Comparison of ENCODE assay signal across 8 cellular contexts in genomic region chr6:38493929-38494547, GRCh38.
DNase-seq lines count a peak whose midpoint lies in the region; ATAC-seq and TF ChIP-seq lines count a peak whose summit lies in the region.

No MANE protein-coding gene starts in this region.

- H3K4me3 ChIP-seq in KMS-11 (IDR thresholded peaks at IDR 0.05; ENCODE audit: insufficient read depth, low read depth, low read length) (no peak overlapping the region), psoas muscle (no peak overlapping the region)

- H3K9ac ChIP-seq in KMS-11: no peak overlapping the region

- ATAC-seq in Right ventricle myocardium superior (ENCODE audit: poor library complexity) (peak; percentile 64), psoas muscle (peak in 3 of 4 donors; percentile 49 to 73 (median 54)), GM18511 (IDR thresholded peaks at IDR 0.05; ENCODE audit: unreplicated experiment) (no peak), HG02973 (IDR thresholded peaks at IDR 0.05; ENCODE audit: unreplicated experiment) (no peak)

- H3K27me3 ChIP-seq in KMS-11 (ENCODE audit: insufficient read depth, low read depth): no peaks in the 10 kb centered on the region
- no peaks in the 10 kb centered on the region for H3K27me3 ChIP-seq in psoas muscle (ENCODE audit: insufficient read depth in 3 of 3, low read length in 2 of 3)

- H3K36me3 ChIP-seq in KMS-11 (ENCODE audit: insufficient read depth): no peaks in the 10 kb centered on the region
- H3K36me3 ChIP-seq in psoas muscle (ENCODE audit: insufficient read depth in 1 of 2, low read depth in 1 of 2): no peaks in the 10 kb centered on the region

- no peak overlapping the region for H3K4me2 ChIP-seq in KMS-11

- 33 to 35% (median 34%) methylated on average over 6 of the region's 6 CpGs for WGBS in psoas muscle, 3 donors

- in situ Hi-C loops in Caki2 (cut with HindIII; ENCODE audit: low pct_unique_long_range_greater_than_20kb, low sequenced_read_pairs): no loop called here

- TF ChIP-seq CTCF in KMS-11 (conservative IDR thresholded peaks at IDR 0.05; ENCODE audit: low read depth, low read length) (peak; percentile 95), psoas muscle (IDR thresholded peaks at IDR 0.05) (peak; percentile 99)

- no peaks in the 10 kb centered on the region for H3K79me2 ChIP-seq in KMS-11 (ENCODE audit: insufficient read depth, low read depth)

- H2AFZ ChIP-seq in KMS-11 (ENCODE audit: low read depth): no peak overlapping the region

- no peaks in the 10 kb centered on the region for H3K9me3 ChIP-seq in psoas muscle

- intact Hi-C loops in Right ventricle myocardium superior (cut with DNase I): loop anchor here (5.0 to 10.0 kb wide), 2 partner anchors 699 to 797 kb away; partner anchors contain the start of gene MDGA1
- intact Hi-C loops in psoas muscle (cut with DNase I): loop anchor here (10.0 kb wide), 3 partner anchors 459 to 1009 kb away; no protein-coding TSS in a partner anchor

- H3K4me1 ChIP-seq in KMS-11 (ENCODE audit: low read depth, poor library complexity, severe bottlenecking) (peaks cover 7% of the 10 kb centered on the region), psoas muscle (no peaks in the 10 kb centered on the region)

- H3K27ac ChIP-seq in KMS-11 (no peak overlapping the region), psoas muscle (no peak overlapping the region)

- no peaks in the 10 kb centered on the region for H4K20me1 ChIP-seq in KMS-11 (ENCODE audit: insufficient read depth)

- DNase-seq in Caki2 (ENCODE audit: low read depth) (peak; percentile 44), SK-N-DZ (ENCODE audit: low spot score) (peak; percentile 72), Right ventricle myocardium superior (peak; percentile 56), psoas muscle (peak; percentile 57 to 64)
- DNase-seq in activated naive CD4-positive, alpha-beta T cell treated with anti-CD3 and anti-CD28 coated beads, Interleukin-2, amount 50 U/mL, for 16 hours: peak; percentile 76

Comparison
In these comparisons a context has a peak if more than half of its experiments do, and no peak if none do; other contexts are left out.
1. ATAC-seq: peak in Right ventricle myocardium superior (single experiment) and psoas muscle (3 of 4); none in GM18511 (single experiment) and HG02973 (single experiment).
2. Peak in every context shown above with its lines, with median percentiles within 50 percentile points of each other: DNase-seq.